ENCODE assay signal across 17 cellular contexts in genomic region chr4:10055871-10056270, GRCh38. TPM values are rescaled to one million over a fixed set of nuclear protein-coding genes. Genes with fewer than 3 reads are reported as not detected.
DNase-seq lines count a peak whose midpoint lies in the region; ATAC-seq and TF ChIP-seq lines count a peak whose summit lies in the region.
"Had no signal": no experiment of that assay in that cellular context is flagged by ENCODE, and none has a peak within 500 bp of the region (broad histone marks: within the 10 kb centered on the region; RNA-seq: fewer than 3 reads in every experiment).

No MANE protein-coding gene starts in this region.

- H3K36me3 Mint-ChIP-seq in activated naive CD8-positive, alpha-beta T cell, result peaks cover 23% of the 10 kb centered on the region
- H3K36me3 Mint-ChIP-seq in activated naive CD8-positive, alpha-beta T cell treated with anti-CD3 and anti-CD28 coated beads for 36 hours, result peaks cover 20% of the 10 kb centered on the region

- no peak overlapping the region for H4K12ac ChIP-seq in trophoblast cell (ENCODE audit: low read depth, low read length)

- peak overlapping the region; percentile 28 for H2BK120ac ChIP-seq in trophoblast cell (ENCODE audit: insufficient read depth, low read length, poor library complexity)

- no peak overlapping the region for H3K27ac ChIP-seq in esophagus muscularis mucosa (replicated peaks in 1 of 4)
- H3K27ac ChIP-seq in trophoblast cell (ENCODE audit: low read depth, low read length), result no peak overlapping the region
- H3K27ac ChIP-seq: C4-2B had no signal

- H3K9me3 Mint-ChIP-seq in activated naive CD8-positive, alpha-beta T cell (ENCODE audit: low read depth), result no peaks in the 10 kb centered on the region
- H3K9me3 Mint-ChIP-seq in activated naive CD8-positive, alpha-beta T cell treated with anti-CD3 and anti-CD28 coated beads for 36 hours, result no peaks in the 10 kb centered on the region
- H3K9me3 Mint-ChIP-seq: CD8-positive, alpha-beta memory T cell had no signal

- in situ Hi-C loops in ACHN (cut with HindIII; ENCODE audit: low pct_ligation_motif_present, low pct_unique_long_range_greater_than_20kb, low sequenced_read_pairs), result no loop called here

- no peaks in the 10 kb centered on the region for H3K9me3 ChIP-seq in esophagus muscularis mucosa
- peaks cover 2% of the 10 kb centered on the region for H3K9me3 ChIP-seq in trophoblast cell (ENCODE audit: insufficient read depth, low read depth, low read length)

- H3K23ac ChIP-seq in trophoblast cell (ENCODE audit: low read length), result no peak overlapping the region

- H3K27ac Mint-ChIP-seq in activated naive CD8-positive, alpha-beta T cell, result peak overlapping the region; percentile 3
- H3K27ac Mint-ChIP-seq in activated naive CD8-positive, alpha-beta T cell treated with anti-CD3 and anti-CD28 coated beads for 36 hours, result no peak overlapping the region

- no peak overlapping the region for H2BK12ac ChIP-seq in trophoblast cell (ENCODE audit: low read length)

- no peak for TF ChIP-seq CTCF in esophagus muscularis mucosa (IDR thresholded peaks at IDR 0.05)

- H3K4me1 Mint-ChIP-seq in activated naive CD8-positive, alpha-beta T cell (ENCODE audit: low read depth), result no peaks in the 10 kb centered on the region
- H3K4me1 Mint-ChIP-seq in activated naive CD8-positive, alpha-beta T cell treated with anti-CD3 and anti-CD28 coated beads for 36 hours, result peaks cover 1% of the 10 kb centered on the region
- H3K4me1 Mint-ChIP-seq: CD8-positive, alpha-beta memory T cell had no signal

- no peak overlapping the region for H3K4me3 Mint-ChIP-seq in activated naive CD8-positive, alpha-beta T cell
- H3K4me3 Mint-ChIP-seq in activated naive CD8-positive, alpha-beta T cell treated with anti-CD3 and anti-CD28 coated beads for 36 hours, result no peak overlapping the region
- H3K4me3 Mint-ChIP-seq: CD8-positive, alpha-beta memory T cell had no signal

- no peak overlapping the region for H2AFZ ChIP-seq in trophoblast cell (ENCODE audit: insufficient read depth, low read length, poor library complexity)

- no peaks in the 10 kb centered on the region for H3K79me2 ChIP-seq in trophoblast cell (ENCODE audit: control insufficient read depth, insufficient read depth, low read length, poor library complexity)

- no peak overlapping the region for H3K4me2 ChIP-seq in trophoblast cell (ENCODE audit: low read length)

- no peak overlapping the region for H4K91ac ChIP-seq in trophoblast cell (ENCODE audit: low read depth, low read length)

- H3K14ac ChIP-seq in trophoblast cell (ENCODE audit: low read length), result no peak overlapping the region

- no peak overlapping the region for H3K9ac ChIP-seq in trophoblast cell (ENCODE audit: low read length)

- ATAC-seq in GM21825 (IDR thresholded peaks at IDR 0.05; ENCODE audit: unreplicated experiment), result no peak

- TF ChIP-seq EP300 in esophagus muscularis mucosa (IDR thresholded peaks at IDR 0.05), result no peak

- intact Hi-C loops in esophagus muscularis mucosa (cut with DNase I), result no loop called here

- H3K4me1 ChIP-seq in esophagus muscularis mucosa (peaks cover 10 to 32% (median 25%) of the 10 kb centered on the region in 4 donors), trophoblast cell (ENCODE audit: control insufficient read depth in 1 of 2, insufficient read depth in 2 of 2, low read length in 2 of 2) (peaks cover 11 to 17% of the 10 kb centered on the region in 2 experiments)

- no peaks in the 10 kb centered on the region for H3K79me1 ChIP-seq in trophoblast cell (ENCODE audit: low read length)

- no peak overlapping the region for H3K18ac ChIP-seq in trophoblast cell (ENCODE audit: low read length)

- H3K36me3 ChIP-seq in esophagus muscularis mucosa, result peaks cover 0 to 4% (median under 1%) of the 10 kb centered on the region in 4 donors
- no peaks in the 10 kb centered on the region for H3K36me3 ChIP-seq in trophoblast cell (ENCODE audit: control insufficient read depth in 1 of 2, insufficient read depth in 2 of 2, low read length in 2 of 2)

- H3K27me3 ChIP-seq in esophagus muscularis mucosa (no peaks in the 10 kb centered on the region), trophoblast cell (ENCODE audit: insufficient read depth, low read length) (no peaks in the 10 kb centered on the region)

- no peak overlapping the region for H3K4ac ChIP-seq in trophoblast cell (ENCODE audit: low read depth, low read length)

- H2BK5ac ChIP-seq in trophoblast cell (ENCODE audit: low read depth, low read length, poor library complexity), result peak overlapping the region; percentile 35

- TF ChIP-seq POLR2A in esophagus muscularis mucosa (IDR thresholded peaks at IDR 0.05; ENCODE audit: low read depth), result no peak

- H2AK5ac ChIP-seq in trophoblast cell (ENCODE audit: low read length), result no peak overlapping the region

- WGBS in esophagus muscularis mucosa, result 90% methylated on average over 4 of the region's 4 CpGs
- no CpG with 5 or more reads among the region's 4 CpGs for WGBS in trophoblast cell (ENCODE audit: extremely low coverage, insufficient coverage, insufficient read length)

- no peak overlapping the region for H4K8ac ChIP-seq in trophoblast cell (ENCODE audit: low read depth, low read length)

- H3K4me3 ChIP-seq in esophagus muscularis mucosa (no peak overlapping the region), trophoblast cell (ENCODE audit: low read depth, low read length) (no peak overlapping the region)

- no peak for DNase-seq in activated naive CD8-positive, alpha-beta T cell treated with anti-CD3 and anti-CD28 coated beads for 36 hours
- DNase-seq in esophagus muscularis mucosa (ENCODE audit: extremely low spot score), result peak; percentile 1
- peak; percentile 78 to 88 for DNase-seq in trophoblast cell
- DNase-seq in middle frontal gyrus (ENCODE audit: extremely low spot score, low spot score), result no peak
- DNase-seq in ACHN, result no peak
- DNase-seq: 8988T; CD8-positive, alpha-beta memory T cell; EL; GF-D8; Kasumi-1; NCI-H1694 treated with DMSO at 0.1 percent for 48 hours; NCI-H2171 treated with DMSO at 0.1 percent for 48 hours; NCI-H526; Right ventricle myocardium superior had no signal

- H3K27me3 Mint-ChIP-seq in activated naive CD8-positive, alpha-beta T cell, result no peaks in the 10 kb centered on the region
- H3K27me3 Mint-ChIP-seq in activated naive CD8-positive, alpha-beta T cell treated with anti-CD3 and anti-CD28 coated beads for 36 hours, result no peaks in the 10 kb centered on the region

RNA-seq across cellular contexts. Expression of gene SLC2A9, which starts 34.6 kb away (rescaled TPM):
- 1 to 10 TPM; 1.1 to 1.2 TPM for total RNA-seq in activated naive CD8-positive, alpha-beta T cell treated with anti-CD3 and anti-CD28 coated beads for 36 hours
- total RNA-seq in esophagus muscularis mucosa, result 10 to 100 TPM in 1 of 4 donors, 1 to 10 TPM in 3; 5.6 to 10.5 (median 6.5) TPM
- polyA plus RNA-seq in trophoblast cell (2013), result 0.82 and 1.1 TPM in 2 replicates

Comparison
In these comparisons a context has a peak if more than half of its experiments do, and no peak if none do; other contexts are left out.
1. DNase-seq: peak in esophagus muscularis mucosa (single experiment) and trophoblast cell (2 of 2); none in activated naive CD8-positive, alpha-beta T cell treated with anti-CD3 and anti-CD28 coated beads for 36 hours (single experiment), middle frontal gyrus (single experiment) and ACHN (single experiment).